10 cellular contexts compared by ENCODE assay signal in the genomic region with DNA sequence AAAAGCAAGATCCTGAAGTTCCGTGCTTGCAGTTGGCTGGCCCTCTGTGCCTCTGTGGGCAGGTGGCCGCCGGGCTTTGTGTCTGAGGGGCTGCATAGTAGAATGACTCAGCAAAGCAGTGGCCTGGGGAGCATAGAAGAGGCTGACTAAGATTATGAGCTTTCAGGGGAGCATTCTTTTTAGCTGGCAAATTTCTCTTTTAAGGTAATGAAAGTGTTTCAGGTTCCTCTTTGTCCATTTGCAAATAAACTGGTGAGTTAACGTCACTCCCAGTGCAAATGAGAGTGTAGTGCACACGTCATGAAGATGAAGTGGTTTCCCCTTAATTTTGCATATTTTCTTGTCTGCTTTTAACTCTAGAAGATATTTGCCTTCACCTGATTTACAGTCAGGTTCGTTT.
DNase-seq lines count a peak whose midpoint lies in the region; ATAC-seq and TF ChIP-seq lines count a peak whose summit lies in the region.
"Had no signal": no experiment of that assay in that cellular context is flagged by ENCODE, and none has a peak within 500 bp of the region (broad histone marks: within the 10 kb centered on the region; RNA-seq: fewer than 3 reads in every experiment).

No MANE protein-coding gene starts in this region.

- 60 to 78% (median 65%) methylated on average over 6 of the region's 6 CpGs for WGBS in psoas muscle, 3 donors

- DNase-seq in glutamatergic neuron = peak; percentile 49
- no peak for DNase-seq in NCI-H2029 treated with DMSO at 0.1 percent for 48 hours (lab: John Stamatoyannopoulos, UW)
- DNase-seq in psoas muscle = no peak
- no peak for DNase-seq in lower lobe of right lung
- no peak for DNase-seq in activated T-cell treated with anti-CD3 and anti-CD28 coated beads for 4 hours
- DNase-seq: activated gamma-delta T cell treated with Interleukin-2 at 50 U/mL for 16 hours, NCI-H69 had no signal

- peaks cover 5% of the 10 kb centered on the region for H3K4me1 Mint-ChIP-seq in glutamatergic neuron (ENCODE audit: low read depth, unreplicated experiment)

- H3K9me3 ChIP-seq in psoas muscle (peaks cover 6% of the 10 kb centered on the region), lower lobe of right lung (peaks cover 5% of the 10 kb centered on the region)

- no peak for TF ChIP-seq CTCF in glutamatergic neuron (IDR thresholded peaks at IDR 0.05; ENCODE audit: partially characterized antibody, unreplicated experiment)
- no peak for TF ChIP-seq CTCF in psoas muscle (IDR thresholded peaks at IDR 0.05)
- TF ChIP-seq CTCF in lower lobe of right lung (IDR thresholded peaks at IDR 0.05) = no peak

- no peak overlapping the region for H3K27ac Mint-ChIP-seq in glutamatergic neuron (ENCODE audit: unreplicated experiment)

- ATAC-seq in GM18508 (IDR thresholded peaks at IDR 0.05; ENCODE audit: insufficient read depth, unreplicated experiment) = peak; percentile 87
- ATAC-seq in GM21737 (IDR thresholded peaks at IDR 0.05; ENCODE audit: unreplicated experiment) = peak; percentile 81
- ATAC-seq in HG03571 (IDR thresholded peaks at IDR 0.05; ENCODE audit: unreplicated experiment) = peak; percentile 68
- no peak for ATAC-seq in psoas muscle
- no peak for ATAC-seq in lower lobe of right lung

- H3K27me3 ChIP-seq in psoas muscle (ENCODE audit: insufficient read depth in 3 of 3, low read length in 2 of 3) = no peaks in the 10 kb centered on the region
- no peaks in the 10 kb centered on the region for H3K27me3 ChIP-seq in lower lobe of right lung (ENCODE audit: low read depth)

- peaks cover 10% of the 10 kb centered on the region for H3K9me3 Mint-ChIP-seq in glutamatergic neuron (ENCODE audit: unreplicated experiment)

- H3K36me3 Mint-ChIP-seq in glutamatergic neuron (ENCODE audit: unreplicated experiment) = peaks cover 13% of the 10 kb centered on the region

- H3K4me1 ChIP-seq in psoas muscle (no peaks in the 10 kb centered on the region), lower lobe of right lung (no peaks in the 10 kb centered on the region)

- intact Hi-C loops in psoas muscle (cut with DNase I) (no loop called here), lower lobe of right lung (cut with DNase I) (no loop called here)

- H3K27me3 Mint-ChIP-seq in glutamatergic neuron (ENCODE audit: unreplicated experiment) = peaks cover 2% of the 10 kb centered on the region

- no peak overlapping the region for H3K27ac ChIP-seq in psoas muscle
- H3K27ac ChIP-seq in lower lobe of right lung = no peak overlapping the region

- H3K36me3 ChIP-seq in psoas muscle (ENCODE audit: insufficient read depth in 1 of 2, low read depth in 1 of 2) (no peaks in the 10 kb centered on the region), lower lobe of right lung (no peaks in the 10 kb centered on the region)

- no peak overlapping the region for H3K4me3 Mint-ChIP-seq in glutamatergic neuron (ENCODE audit: unreplicated experiment)

- H3K4me3 ChIP-seq in psoas muscle (no peak overlapping the region), lower lobe of right lung (no peak overlapping the region)

Comparison
In these comparisons a context has a peak if more than half of its experiments do, and no peak if none do; other contexts are left out.
1. ATAC-seq: peak in GM18508 (single experiment), GM21737 (single experiment) and HG03571 (single experiment); none in psoas muscle (0 of 4) and lower lobe of right lung (0 of 2).